ENCODE assay signal across 12 cellular contexts in the genomic region with DNA sequence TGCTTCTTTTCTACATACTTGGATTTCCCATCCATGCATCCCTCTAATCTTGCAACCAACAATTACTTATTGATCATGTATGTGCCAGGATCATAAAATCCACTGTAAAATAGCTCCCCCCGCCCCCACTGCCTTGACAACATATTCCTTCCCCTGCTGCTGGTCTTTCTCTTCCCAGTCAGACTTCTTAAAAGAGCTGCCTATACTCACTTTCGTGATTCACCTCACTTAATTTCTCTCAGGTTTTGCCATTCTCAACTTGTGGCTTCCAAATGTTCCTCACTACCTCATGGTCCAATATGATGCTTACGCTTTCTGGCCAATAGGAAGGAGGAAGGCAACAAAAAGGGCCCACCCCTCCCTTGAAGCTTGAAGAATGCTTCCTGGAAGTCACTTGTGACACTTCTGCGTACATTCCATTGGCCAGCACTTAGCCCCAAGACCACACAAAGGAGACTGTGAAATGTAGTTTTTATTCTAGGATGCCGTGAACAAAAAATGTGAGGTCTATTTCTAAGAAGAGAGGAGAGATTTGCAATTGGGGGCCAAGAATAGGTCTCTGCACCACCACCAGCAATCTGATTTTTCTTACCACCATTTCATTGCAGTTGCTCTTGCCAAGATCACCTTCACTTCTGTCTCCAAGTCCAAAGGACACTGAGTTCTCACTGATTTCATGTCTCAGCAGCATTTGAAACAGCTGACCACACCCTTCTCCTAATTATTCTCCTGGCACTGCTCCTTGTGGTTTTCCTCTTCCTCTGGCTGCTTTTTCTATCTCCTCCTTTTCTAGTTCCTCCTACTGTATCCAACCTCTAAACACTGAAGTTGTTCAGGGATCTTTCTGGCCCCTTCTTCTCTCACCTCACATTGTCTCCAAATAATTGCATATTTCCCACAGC. TPM values are rescaled to one million over a fixed set of nuclear protein-coding genes. Genes with fewer than 3 reads are reported as not detected.
DNase-seq lines count a peak whose midpoint lies in the region; ATAC-seq, FAIRE-seq and TF ChIP-seq lines count a peak whose summit lies in the region.
"Had no signal": no experiment of that assay in that cellular context is flagged by ENCODE, and none has a peak within 500 bp of the region (broad histone marks: within the 10 kb centered on the region; RNA-seq: fewer than 3 reads in every experiment).

No MANE protein-coding gene starts in this region.

- WGBS in small intestine, 3 donors: 72 to 80% (median 74%) methylated on average over 5 of the region's 5 CpGs

- H3K4me1 ChIP-seq in small intestine (ENCODE audit: control insufficient read depth in 2 of 2, insufficient read depth in 1 of 2, low read depth in 1 of 2, low read length in 1 of 2) (peaks cover 18 to 19% of the 10 kb centered on the region in 2 donors), ascending aorta (peaks cover 0 to 4% of the 10 kb centered on the region in 2 donors)

- H3K27ac Mint-ChIP-seq in activated CD8-positive, alpha-beta T cell treated with anti-CD3 and anti-CD28 coated beads for 36 hours: no peak overlapping the region
- H3K27ac Mint-ChIP-seq in activated CD8-positive, alpha-beta T cell treated with anti-CD3 and anti-CD28 coated beads, Interleukin-2, amount 10 ng/mL, durations not matched to agents 7 days and 5 days: no peak overlapping the region

- no peak for FAIRE-seq in small intestine (lab: Jason Lieb, UNC)

- peak; percentile 27 for ATAC-seq in activated CD8-positive, alpha-beta T cell treated with anti-CD3 and anti-CD28 coated beads for 36 hours
- no peak for ATAC-seq in activated CD8-positive, alpha-beta T cell treated with anti-CD3 and anti-CD28 coated beads, Interleukin-2, amount 10 ng/mL, durations not matched to agents 7 days and 5 days

- H3K36me3 ChIP-seq in small intestine (ENCODE audit: control insufficient read depth in 2 of 2, insufficient read depth in 2 of 2, low read length in 2 of 2) (peaks cover 0 to 2% of the 10 kb centered on the region in 2 donors), ascending aorta (peaks cover 9 to 19% of the 10 kb centered on the region in 2 donors)

- CTCF ChIA-PET in activated CD8-positive, alpha-beta T cell treated with anti-CD3 and anti-CD28 coated beads for 36 hours (lab: Charles Lee): interaction anchor here (0.7 to 2.0 kb wide), 4 partner anchors 31 to 164 kb away, joined by 3 to 6 read pairs (median 4); partner anchors contain the start of gene CD164
- CTCF ChIA-PET in activated CD8-positive, alpha-beta T cell treated with anti-CD3 and anti-CD28 coated beads, Interleukin-2, amount 10 ng/mL, durations not matched to agents 7 days and 5 days (lab: Charles Lee): interaction anchor here (0.6 to 2.3 kb wide), 4 partner anchors 11 to 164 kb away, joined by 3 to 6 read pairs (median 4); no protein-coding TSS in a partner anchor

- POLR2A ChIA-PET in activated CD8-positive, alpha-beta T cell treated with anti-CD3 and anti-CD28 coated beads for 36 hours (lab: Charles Lee): interaction anchor here (1.0 to 1.1 kb wide), 2 partner anchors 11 to 19 kb away, joined by 3 to 5 read pairs; no protein-coding TSS in a partner anchor
- POLR2A ChIA-PET in activated CD8-positive, alpha-beta T cell treated with anti-CD3 and anti-CD28 coated beads, Interleukin-2, amount 10 ng/mL, durations not matched to agents 7 days and 5 days (lab: Charles Lee): interaction anchor here (0.9 to 1.6 kb wide), 2 partner anchors 22 to 30 kb away, joined by 3 to 5 read pairs; partner anchors contain the start of gene CD164

- TF ChIP-seq CTCF in activated CD8-positive, alpha-beta T cell treated with anti-CD3 and anti-CD28 coated beads for 36 hours (IDR thresholded peaks at IDR 0.05): no peak
- TF ChIP-seq CTCF in foreskin fibroblast (IDR thresholded peaks at IDR 0.05; ENCODE audit: low read depth, low read length): no peak
- no peak for TF ChIP-seq CTCF in ascending aorta (IDR thresholded peaks at IDR 0.05)

- peaks cover 6% of the 10 kb centered on the region for H3K4me1 Mint-ChIP-seq in activated CD8-positive, alpha-beta T cell treated with anti-CD3 and anti-CD28 coated beads for 36 hours (ENCODE audit: low read depth)
- H3K4me1 Mint-ChIP-seq in activated CD8-positive, alpha-beta T cell treated with anti-CD3 and anti-CD28 coated beads, Interleukin-2, amount 10 ng/mL, durations not matched to agents 7 days and 5 days (ENCODE audit: low read depth): peaks cover 8% of the 10 kb centered on the region

- H3K27ac ChIP-seq in small intestine (ENCODE audit: low read depth in 1 of 2, low read length in 1 of 2) (peak overlapping the region; percentile 68 to 80), ascending aorta (no peak overlapping the region)
- H3K27ac ChIP-seq: tibial nerve had no signal

- peaks cover 3% of the 10 kb centered on the region for H3K9me3 Mint-ChIP-seq in activated CD8-positive, alpha-beta T cell treated with anti-CD3 and anti-CD28 coated beads for 36 hours
- no peaks in the 10 kb centered on the region for H3K9me3 Mint-ChIP-seq in activated CD8-positive, alpha-beta T cell treated with anti-CD3 and anti-CD28 coated beads, Interleukin-2, amount 10 ng/mL, durations not matched to agents 7 days and 5 days (ENCODE audit: insufficient read depth)

- H3K9me3 ChIP-seq in small intestine (ENCODE audit: control insufficient read depth, low read depth) (no peaks in the 10 kb centered on the region), ascending aorta (peaks cover 0 to 2% of the 10 kb centered on the region in 2 donors)

- H3K27me3 ChIP-seq in small intestine (ENCODE audit: control insufficient read depth in 2 of 2, insufficient read depth in 2 of 2, low read length in 2 of 2) (no peaks in the 10 kb centered on the region), ascending aorta (no peaks in the 10 kb centered on the region)
- H3K27me3 ChIP-seq: tibial nerve had no signal

- peaks cover 24% of the 10 kb centered on the region for H3K36me3 Mint-ChIP-seq in activated CD8-positive, alpha-beta T cell treated with anti-CD3 and anti-CD28 coated beads for 36 hours (ENCODE audit: low read depth)
- H3K36me3 Mint-ChIP-seq in activated CD8-positive, alpha-beta T cell treated with anti-CD3 and anti-CD28 coated beads, Interleukin-2, amount 10 ng/mL, durations not matched to agents 7 days and 5 days (ENCODE audit: low read depth): peaks cover 30% of the 10 kb centered on the region

- peak; percentile 4 for DNase-seq in activated CD8-positive, alpha-beta T cell treated with anti-CD3 and anti-CD28 coated beads for 36 hours
- DNase-seq in activated CD8-positive, alpha-beta T cell treated with anti-CD3 and anti-CD28 coated beads, Interleukin-2, amount 10 ng/mL, durations not matched to agents 7 days and 5 days: no peak
- DNase-seq in RPMI7951 (ENCODE audit: low read depth) (peak; percentile 53), foreskin fibroblast (peak; percentile 18 to 62), small intestine (peak; percentile 95), EL (no peak), ascending aorta (ENCODE audit: low spot score in 2 of 2) (no peak), DMS53 treated with DMSO at 0.1 percent for 48 hours (lab: John Stamatoyannopoulos, UW; ENCODE audit: unreplicated experiment) (no peak)
- DNase-seq: amniotic stem cell; effector CD4-positive, alpha-beta T cell; T1000 had no signal

- intact Hi-C loops in activated CD8-positive, alpha-beta T cell treated with anti-CD3 and anti-CD28 coated beads for 36 hours (cut with micrococcal nuclease): no loop called here
- intact Hi-C loops in ascending aorta (cut with DNase I): no loop called here

- no peak overlapping the region for H3K4me3 Mint-ChIP-seq in activated CD8-positive, alpha-beta T cell treated with anti-CD3 and anti-CD28 coated beads for 36 hours
- H3K4me3 Mint-ChIP-seq in activated CD8-positive, alpha-beta T cell treated with anti-CD3 and anti-CD28 coated beads, Interleukin-2, amount 10 ng/mL, durations not matched to agents 7 days and 5 days: no peak overlapping the region

- H3K4me3 ChIP-seq in foreskin fibroblast (ENCODE audit: low read depth in 1 of 2, low read length in 2 of 2): no peak overlapping the region
- no peak overlapping the region for H3K4me3 ChIP-seq in small intestine (ENCODE audit: low read depth in 1 of 2, low read length in 2 of 2)
- H3K4me3 ChIP-seq in ascending aorta: no peak overlapping the region
- H3K4me3 ChIP-seq: tibial nerve had no signal

- H3K27me3 Mint-ChIP-seq in activated CD8-positive, alpha-beta T cell treated with anti-CD3 and anti-CD28 coated beads for 36 hours: no peaks in the 10 kb centered on the region
- H3K27me3 Mint-ChIP-seq in activated CD8-positive, alpha-beta T cell treated with anti-CD3 and anti-CD28 coated beads, Interleukin-2, amount 10 ng/mL, durations not matched to agents 7 days and 5 days (ENCODE audit: low read depth): no peaks in the 10 kb centered on the region

RNA-seq across cellular contexts. Expression of gene CD164, which starts 30.8 kb away (rescaled TPM):
- total RNA-seq in activated CD8-positive, alpha-beta T cell treated with anti-CD3 and anti-CD28 coated beads for 36 hours: 100 to 1,000 TPM; 144 to 146 TPM
- 100 to 1,000 TPM; 236 to 249 TPM for total RNA-seq in activated CD8-positive, alpha-beta T cell treated with anti-CD3 and anti-CD28 coated beads, Interleukin-2, amount 10 ng/mL, durations not matched to agents 7 days and 5 days
- 274 and 382 TPM in 2 replicates for total RNA-seq in RPMI7951 (2014; rRNA removed; shearing (Covaris generic))
- polyA plus RNA-seq in small intestine: 100 to 1,000 TPM; 151 to 172 (median 172) TPM
- total RNA-seq in ascending aorta: 101 TPM

Comparison
In these comparisons a context has a peak if more than half of its experiments do, and no peak if none do; other contexts are left out.
1. DNase-seq: peak in activated CD8-positive, alpha-beta T cell treated with anti-CD3 and anti-CD28 coated beads for 36 hours (single experiment), RPMI7951 (single experiment), foreskin fibroblast (2 of 2) and small intestine (single experiment); none in activated CD8-positive, alpha-beta T cell treated with anti-CD3 and anti-CD28 coated beads, Interleukin-2, amount 10 ng/mL, durations not matched to agents 7 days and 5 days (single experiment), EL (single experiment), ascending aorta (0 of 2) and DMS53 treated with DMSO at 0.1 percent for 48 hours (single experiment).
2. H3K27ac ChIP-seq: peak in small intestine (2 of 2); none in ascending aorta (0 of 2).